ENCODE assay signal across 28 cellular contexts in the genomic region with DNA sequence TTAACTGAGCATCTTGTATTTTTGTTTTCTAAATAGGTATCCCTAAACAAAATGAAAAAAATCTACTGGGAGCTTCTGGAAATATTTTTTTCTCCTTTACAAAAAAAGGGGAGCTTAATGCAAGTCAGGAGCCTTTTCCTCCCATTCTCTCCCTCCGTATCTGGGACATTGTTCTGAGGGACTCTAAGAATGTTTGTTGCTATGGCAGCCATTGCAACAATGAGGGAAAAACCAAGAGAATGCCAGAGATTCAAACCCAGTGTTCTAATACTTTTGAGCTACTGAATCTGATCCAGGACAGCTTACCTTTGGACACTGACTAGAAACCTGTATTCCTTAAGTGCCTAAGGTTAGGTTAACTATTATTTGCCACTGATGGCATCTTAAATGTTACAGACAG.
DNase-seq lines count a peak whose midpoint lies in the region; ATAC-seq and TF ChIP-seq lines count a peak whose summit lies in the region.
"Had no signal": no experiment of that assay in that cellular context is flagged by ENCODE, and none has a peak within 500 bp of the region (broad histone marks: within the 10 kb centered on the region; RNA-seq: fewer than 3 reads in every experiment).

No MANE protein-coding gene starts in this region.

- H3K27ac Mint-ChIP-seq in neural progenitor cell (no peak overlapping the region), nephron progenitor cell (no peak overlapping the region)
- H3K27ac Mint-ChIP-seq in activated naive CD8-positive, alpha-beta T cell treated with anti-CD3 and anti-CD28 coated beads for 36 hours: no peak overlapping the region
- H3K27ac Mint-ChIP-seq: stimulated activated naive B cell treated with anti-CD40 and anti-IgM and Interleukin-4, amounts not matched to agents 10 μg/mL and 1 μg/mL and 100 μg/mL, for 72 hours; T-helper 17 cell had no signal

- peak overlapping the region; percentile 39 for H3K27ac ChIP-seq in HUES48 (ENCODE audit: low read depth, low read length)
- peak overlapping the region; percentile 66 for H3K27ac ChIP-seq in neural progenitor cell
- H3K27ac ChIP-seq: lower lobe of right lung, right atrium auricular region, RWPE1, SK-N-MC had no signal

- peaks cover 18% of the 10 kb centered on the region for H3K9me3 Mint-ChIP-seq in neural progenitor cell
- H3K9me3 Mint-ChIP-seq in activated naive CD8-positive, alpha-beta T cell treated with anti-CD3 and anti-CD28 coated beads for 36 hours: no peaks in the 10 kb centered on the region
- H3K9me3 Mint-ChIP-seq in nephron progenitor cell: peaks cover 4% of the 10 kb centered on the region

- ATAC-seq in HG03139 (IDR thresholded peaks at IDR 0.05; ENCODE audit: unreplicated experiment): no peak
- ATAC-seq in activated CD4-positive, CD25-positive, alpha-beta regulatory T cell treated with anti-CD3 and anti-CD28 coated beads, Interleukin-2, amount 50 U/mL, for 24 hours: no peak
- ATAC-seq: activated T-cell treated with anti-CD3 and anti-CD28 coated beads, Interleukin-2, amount 50 U/mL, for 4 hours; HCT116; lower lobe of right lung; stimulated activated naive B cell treated with anti-CD40 and anti-IgM and Interleukin-4, amounts not matched to agents 10 μg/mL and 1 μg/mL and 100 μg/mL, for 72 hours; T-helper 17 cell had no signal

- H3K4me3 Mint-ChIP-seq in neural progenitor cell (no peak overlapping the region), nephron progenitor cell (no peak overlapping the region)
- H3K4me3 Mint-ChIP-seq in activated naive CD8-positive, alpha-beta T cell treated with anti-CD3 and anti-CD28 coated beads for 36 hours: no peak overlapping the region
- H3K4me3 Mint-ChIP-seq: activated T-cell treated with anti-CD3 and anti-CD28 coated beads, Interleukin-2, amount 50 U/mL, for 4 hours; stimulated activated naive B cell treated with anti-CD40 and anti-IgM and Interleukin-4, amounts not matched to agents 10 μg/mL and 1 μg/mL and 100 μg/mL, for 72 hours; T-helper 17 cell had no signal

- H3K27me3 ChIP-seq in HUES48 (ENCODE audit: control insufficient read depth, insufficient read depth, low read length) (no peaks in the 10 kb centered on the region), neural progenitor cell (no peaks in the 10 kb centered on the region)
- H3K27me3 ChIP-seq: right atrium auricular region had no signal

- H3K79me2 ChIP-seq in neural progenitor cell (ENCODE audit: low read depth): no peaks in the 10 kb centered on the region

- peak; percentile 53 to 90 for DNase-seq in dermis microvascular lymphatic vessel endothelial cell (ENCODE audit: low read depth in 2 of 2)
- DNase-seq in iPS DF 19.7 (ENCODE audit: low read depth, low spot score): peak; percentile 17
- peak; percentile 93 for DNase-seq in neural progenitor cell (ENCODE audit: low spot score)
- DNase-seq in activated naive CD8-positive, alpha-beta T cell treated with anti-CD3 and anti-CD28 coated beads for 36 hours: no peak
- no peak for DNase-seq in nephron progenitor cell
- DNase-seq: ACHN; activated CD4-positive, alpha-beta T cell treated with anti-CD3 and anti-CD28 coated beads for 48 hours; activated naive CD4-positive, alpha-beta T cell treated with Interleukin-2 at 50 U/mL for 16 hours; activated T-cell treated with anti-CD3 and anti-CD28 coated beads, Interleukin-2, amount 50 U/mL, for 4 hours; cortex of kidney; hippocampal formation; IMR-90; kidney; lower lobe of right lung; NCI-H1105 treated with DMSO at 0.1 percent for 48 hours; NCI-H2029 treated with DMSO at 0.1 percent for 48 hours; NCI-H446; NCI-H82; stimulated activated CD4-positive, alpha-beta T cell treated with anti-CD3 and anti-CD28 coated beads, Interleukin-4, amount 100 ng/mL, for 1 hour; stimulated activated naive B cell treated with anti-CD40 and anti-IgM and Interleukin-4, amounts not matched to agents 10 μg/mL and 1 μg/mL and 100 μg/mL, for 72 hours; T-helper 17 cell had no signal

- H3K36me3 Mint-ChIP-seq in neural progenitor cell (no peaks in the 10 kb centered on the region), nephron progenitor cell (ENCODE audit: low read depth) (no peaks in the 10 kb centered on the region)
- H3K36me3 Mint-ChIP-seq in activated naive CD8-positive, alpha-beta T cell treated with anti-CD3 and anti-CD28 coated beads for 36 hours: no peaks in the 10 kb centered on the region
- H3K36me3 Mint-ChIP-seq: stimulated activated naive B cell treated with anti-CD40 and anti-IgM and Interleukin-4, amounts not matched to agents 10 μg/mL and 1 μg/mL and 100 μg/mL, for 72 hours had no signal

- H4K20me1 ChIP-seq in neural progenitor cell (ENCODE audit: low read depth): no peaks in the 10 kb centered on the region

- peak overlapping the region; percentile 67 for H3K4me2 ChIP-seq in neural progenitor cell

- H3K36me3 ChIP-seq in HUES48 (ENCODE audit: control insufficient read depth, insufficient read depth, low read length): no peaks in the 10 kb centered on the region
- H3K36me3 ChIP-seq in neural progenitor cell: no peaks in the 10 kb centered on the region
- H3K36me3 ChIP-seq: lower lobe of right lung, right atrium auricular region had no signal

- peaks cover 10% of the 10 kb centered on the region; the same call in 1 of the 2 replicates for H3K4me1 ChIP-seq in HUES48 (ENCODE audit: control insufficient read depth, insufficient read depth, low read length)
- H3K4me1 ChIP-seq in neural progenitor cell: peaks cover 14% of the 10 kb centered on the region
- H3K4me1 ChIP-seq: lower lobe of right lung, right atrium auricular region had no signal

- H3K9me3 ChIP-seq in HUES48 (ENCODE audit: control insufficient read depth, insufficient read depth, low read length): peaks cover 3% of the 10 kb centered on the region; the same call in 1 of the 2 replicates
- no peaks in the 10 kb centered on the region for H3K9me3 ChIP-seq in neural progenitor cell (ENCODE audit: low read depth)
- H3K9me3 ChIP-seq: lower lobe of right lung, right atrium auricular region had no signal

- no peak overlapping the region for H3K4me3 ChIP-seq in HUES48 (ENCODE audit: low read depth, low read length)
- peak overlapping the region; percentile 10 for H3K4me3 ChIP-seq in neural progenitor cell
- H3K4me3 ChIP-seq: lower lobe of right lung, right atrium auricular region, SK-N-MC had no signal

- H2AFZ ChIP-seq in neural progenitor cell (replicated peaks): no peak overlapping the region

- H3F3A ChIP-seq in neural progenitor cell (ENCODE audit: low read depth): peaks cover 3% of the 10 kb centered on the region

- H3K27me3 Mint-ChIP-seq in neural progenitor cell (ENCODE audit: insufficient read depth, low read depth): no peaks in the 10 kb centered on the region
- no peaks in the 10 kb centered on the region for H3K27me3 Mint-ChIP-seq in activated naive CD8-positive, alpha-beta T cell treated with anti-CD3 and anti-CD28 coated beads for 36 hours
- no peaks in the 10 kb centered on the region for H3K27me3 Mint-ChIP-seq in nephron progenitor cell (ENCODE audit: low read depth, poor library complexity)
- H3K27me3 Mint-ChIP-seq: stimulated activated naive B cell treated with anti-CD40 and anti-IgM and Interleukin-4, amounts not matched to agents 10 μg/mL and 1 μg/mL and 100 μg/mL, for 72 hours; T-helper 17 cell had no signal

- H3K9ac ChIP-seq in HUES48 (ENCODE audit: low read depth, low read length) (no peak overlapping the region), neural progenitor cell (no peak overlapping the region)

- TF ChIP-seq CTCF in neural progenitor cell (IDR thresholded peaks at IDR 0.05) (no peak), nephron progenitor cell (IDR thresholded peaks at IDR 0.05) (no peak)

- H3K4me1 Mint-ChIP-seq in neural progenitor cell: peaks cover 22% of the 10 kb centered on the region
- no peaks in the 10 kb centered on the region for H3K4me1 Mint-ChIP-seq in activated naive CD8-positive, alpha-beta T cell treated with anti-CD3 and anti-CD28 coated beads for 36 hours
- H3K4me1 Mint-ChIP-seq in nephron progenitor cell: no peaks in the 10 kb centered on the region
- H3K4me1 Mint-ChIP-seq: stimulated activated naive B cell treated with anti-CD40 and anti-IgM and Interleukin-4, amounts not matched to agents 10 μg/mL and 1 μg/mL and 100 μg/mL, for 72 hours; T-helper 17 cell had no signal

Comparison
In these comparisons a context has a peak if more than half of its experiments do, and no peak if none do; other contexts are left out.
1. DNase-seq: peak in dermis microvascular lymphatic vessel endothelial cell (2 of 2), iPS DF 19.7 (single experiment) and neural progenitor cell (single experiment); none in activated naive CD8-positive, alpha-beta T cell treated with anti-CD3 and anti-CD28 coated beads for 36 hours (single experiment) and nephron progenitor cell (single experiment).